17 cellular contexts compared by ENCODE assay signal in genomic region chrX:14015941-14016340, GRCh38. TPM values are rescaled to one million over a fixed set of nuclear protein-coding genes. Genes with fewer than 3 reads are reported as not detected.
A peak's percentile ranks its signal among the peaks of the same experiment; 100 is the strongest.
DNase-seq lines count a peak whose midpoint lies in the region; ATAC-seq and TF ChIP-seq lines count a peak whose summit lies in the region.
"Had no signal": no experiment of that assay in that cellular context is flagged by ENCODE, and none has a peak within 500 bp of the region (broad histone marks: within the 10 kb centered on the region; RNA-seq: fewer than 3 reads in every experiment).

No MANE protein-coding gene starts in this region.

- H3K9me3 ChIP-seq in GM23248 (ENCODE audit: low read depth) (no peaks in the 10 kb centered on the region), ascending aorta (no peaks in the 10 kb centered on the region), skeletal muscle satellite cell (replicated peaks; ENCODE audit: low read length) (no peaks in the 10 kb centered on the region)

- H3K36me3 ChIP-seq in GM23248 (ENCODE audit: low read depth) (no peaks in the 10 kb centered on the region), ascending aorta (peaks cover 7 to 24% of the 10 kb centered on the region in 2 donors), skeletal muscle satellite cell (ENCODE audit: insufficient read depth, low read length) (no peaks in the 10 kb centered on the region)

- H3F3A ChIP-seq in GM23248 (ENCODE audit: insufficient read depth): peaks cover 11% of the 10 kb centered on the region; the same call in 1 of the 2 replicates

- no peaks in the 10 kb centered on the region for H3K9me3 Mint-ChIP-seq in stimulated activated memory B cell treated with anti-CD40 and anti-IgM and Interleukin-4, amounts not matched to agents 10 μg/mL and 1 μg/mL and 100 μg/mL, for 72 hours
- H3K9me3 Mint-ChIP-seq: CD8-positive, alpha-beta T cell had no signal

- H2AFZ ChIP-seq in GM23248: no peak overlapping the region

- TF ChIP-seq CTCF in ascending aorta (IDR thresholded peaks at IDR 0.05) (no peak), fibroblast of the aortic adventitia (IDR thresholded peaks at IDR 0.05; ENCODE audit: insufficient read depth, low read length) (no peak)

- 21 to 24% methylated on average over 4 of the region's 4 CpGs for WGBS in GM23248 (ENCODE audit: low coverage in 1 of 2, low lambda C conversion rate in 2 of 2, missing lambda C conversion rate in 2 of 2), 2 experiments

- in situ Hi-C loops in GM23248 (cut with MboI): no loop called here

- intact Hi-C loops in ascending aorta (cut with DNase I): no loop called here

- H3K9me2 ChIP-seq in GM23248 (ENCODE audit: insufficient read depth): no peaks in the 10 kb centered on the region

- H3K79me2 ChIP-seq in GM23248 (ENCODE audit: insufficient read depth): no peaks in the 10 kb centered on the region

- DNase-seq in GM23248 (peak; percentile 62), ascending aorta (ENCODE audit: low spot score in 2 of 2) (no peak), fibroblast of the aortic adventitia (ENCODE audit: low read depth) (peak; percentile 9), erythroblast (lab: John Stamatoyannopoulos, UW) (no peak)
- DNase-seq: CD8-positive, alpha-beta T cell; DND-41; GF-D8; HCEC 1CT; Karpas-422; NCI-H1417; NCI-H1930; NCI-H2171 treated with DMSO at 0.1 percent for 48 hours; NCI-H774 had no signal

- no peaks in the 10 kb centered on the region for H3K27me3 Mint-ChIP-seq in stimulated activated memory B cell treated with anti-CD40 and anti-IgM and Interleukin-4, amounts not matched to agents 10 μg/mL and 1 μg/mL and 100 μg/mL, for 72 hours

- no peak overlapping the region for H3K4me3 Mint-ChIP-seq in stimulated activated memory B cell treated with anti-CD40 and anti-IgM and Interleukin-4, amounts not matched to agents 10 μg/mL and 1 μg/mL and 100 μg/mL, for 72 hours
- H3K4me3 Mint-ChIP-seq: CD8-positive, alpha-beta T cell had no signal

- TF ChIP-seq POLR2A in erythroblast (IDR thresholded peaks at IDR 0.05; ENCODE audit: low read length): no peak

- H3K27ac ChIP-seq in GM23248: peak overlapping the region; percentile 51
- peak overlapping the region; percentile 9 to 56 for H3K27ac ChIP-seq in ascending aorta

- peak overlapping the region; percentile 10; the same call in 1 of the 2 replicates for H3K9ac ChIP-seq in GM23248
- no peak overlapping the region for H3K9ac ChIP-seq in skeletal muscle satellite cell (ENCODE audit: low read depth, low read length)

- H3K4me1 ChIP-seq in GM23248 (ENCODE audit: insufficient read depth): peaks cover 20% of the 10 kb centered on the region; the same call in 1 of the 2 replicates
- H3K4me1 ChIP-seq in ascending aorta: peaks cover 0 to 6% of the 10 kb centered on the region in 2 donors
- peaks cover 15% of the 10 kb centered on the region for H3K4me1 ChIP-seq in skeletal muscle satellite cell (ENCODE audit: control insufficient read depth, insufficient read depth, low read length)

- ATAC-seq in GM21737 (IDR thresholded peaks at IDR 0.05; ENCODE audit: unreplicated experiment): no peak
- ATAC-seq in stimulated activated memory B cell treated with anti-CD40 and anti-IgM and Interleukin-4, amounts not matched to agents 10 μg/mL and 1 μg/mL and 100 μg/mL, for 72 hours: no peak
- ATAC-seq: CD8-positive, alpha-beta T cell; Right ventricle myocardium inferior had no signal

- H3K4me3 ChIP-seq in GM23248: peak overlapping the region; percentile 24; the same call in 1 of the 2 replicates
- H3K4me3 ChIP-seq in ascending aorta: no peak overlapping the region
- no peak overlapping the region for H3K4me3 ChIP-seq in fibroblast of the aortic adventitia (ENCODE audit: low read depth, low read length)
- H3K4me3 ChIP-seq in skeletal muscle satellite cell (ENCODE audit: low read length): no peak overlapping the region

- H3K4me2 ChIP-seq in GM23248 (ENCODE audit: unreplicated experiment): peak overlapping the region; percentile 40
- H3K4me2 ChIP-seq in skeletal muscle satellite cell (ENCODE audit: low read length): peak overlapping the region; percentile 23

- no peak overlapping the region for H3K27ac Mint-ChIP-seq in stimulated activated memory B cell treated with anti-CD40 and anti-IgM and Interleukin-4, amounts not matched to agents 10 μg/mL and 1 μg/mL and 100 μg/mL, for 72 hours
- H3K27ac Mint-ChIP-seq: CD8-positive, alpha-beta T cell had no signal

- peaks cover 6% of the 10 kb centered on the region for H3K4me1 Mint-ChIP-seq in stimulated activated memory B cell treated with anti-CD40 and anti-IgM and Interleukin-4, amounts not matched to agents 10 μg/mL and 1 μg/mL and 100 μg/mL, for 72 hours

- H3K27me3 ChIP-seq in GM23248 (replicated peaks; ENCODE audit: insufficient read depth): no peaks in the 10 kb centered on the region
- H3K27me3 ChIP-seq in ascending aorta: no peaks in the 10 kb centered on the region
- no peaks in the 10 kb centered on the region for H3K27me3 ChIP-seq in skeletal muscle satellite cell (ENCODE audit: control insufficient read depth, insufficient read depth, low read length)

- peaks cover 21% of the 10 kb centered on the region for H3K36me3 Mint-ChIP-seq in stimulated activated memory B cell treated with anti-CD40 and anti-IgM and Interleukin-4, amounts not matched to agents 10 μg/mL and 1 μg/mL and 100 μg/mL, for 72 hours

- no peaks in the 10 kb centered on the region for H4K20me1 ChIP-seq in GM23248 (ENCODE audit: insufficient read depth)

RNA-seq across cellular contexts. Expression of gene GEMIN8, which starts 13.8 kb away (rescaled TPM):
- total RNA-seq in GM23248 (2014; rRNA removed; shearing (Covaris generic)): 12.1 and 13.4 TPM in 2 replicates
- 20.0 and 20.5 TPM in 2 replicates for polyA plus RNA-seq in GM23248 (2016; fragmentation: Nextera tagmentation; extraction: Ambion mirVana)
- total RNA-seq in ascending aorta (1.5 TPM), fibroblast of the aortic adventitia (ENCODE audit: low replicate concordance) (7.3 and 16.6 TPM in 2 replicates)
- 8.3 and 9.6 TPM in 2 replicates for total RNA-seq in skeletal muscle satellite cell (2012; rRNA removed)

Comparison
In these comparisons a context has a peak if more than half of its experiments do, and no peak if none do; other contexts are left out.
1. DNase-seq: peak in GM23248 (single experiment) and fibroblast of the aortic adventitia (single experiment); none in ascending aorta (0 of 2) and erythroblast (0 of 2).